8 cellular contexts compared by ENCODE assay signal in the genomic region with DNA sequence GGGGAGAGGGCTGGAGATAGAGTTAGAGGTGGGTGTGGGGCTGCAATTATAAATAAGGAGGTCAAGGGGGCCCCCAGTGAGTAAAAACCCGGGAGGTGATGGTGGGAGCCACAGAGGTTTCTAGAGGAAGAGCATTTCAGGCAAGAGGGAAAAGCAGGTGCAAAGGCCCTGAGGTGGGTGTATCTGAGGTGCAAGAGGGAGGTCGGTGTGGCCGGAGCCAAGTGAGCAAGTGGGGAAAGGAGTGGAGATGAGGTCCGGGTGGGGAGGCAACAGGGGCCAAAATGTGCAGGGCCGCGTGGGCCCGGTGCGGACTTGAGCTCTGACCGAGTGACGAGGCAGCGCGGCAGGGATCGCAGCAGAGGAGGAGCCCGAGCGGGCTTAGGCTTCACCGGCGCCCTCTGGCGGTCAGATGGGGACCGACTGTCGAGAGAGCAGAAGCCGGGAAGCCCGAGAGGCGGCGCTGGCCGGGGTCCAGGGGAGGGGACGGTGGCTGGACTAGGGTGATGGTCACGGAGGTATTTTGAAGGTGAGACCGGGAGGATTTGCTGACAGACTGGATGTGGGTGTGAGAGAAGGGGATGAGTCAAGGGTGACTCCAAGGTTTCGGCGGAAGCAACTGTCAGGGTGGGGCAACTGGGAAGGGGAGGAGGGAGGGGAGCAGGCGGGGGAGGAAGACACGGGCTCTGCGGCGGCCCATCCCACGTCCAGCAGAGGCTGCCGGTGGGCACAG. TPM values are rescaled to one million over a fixed set of nuclear protein-coding genes. Genes with fewer than 3 reads are reported as not detected.
DNase-seq lines count a peak whose midpoint lies in the region; ATAC-seq, FAIRE-seq and TF ChIP-seq lines count a peak whose summit lies in the region.

No MANE protein-coding gene starts in this region.

- H3K27ac Mint-ChIP-seq in activated naive CD4-positive, alpha-beta T cell treated with anti-CD3 and anti-CD28 coated beads, Interleukin-2, amount 50 U/mL, for 72 hours = peak overlapping the region in 1 of 2 donors; percentile 25

- peak; percentile 85 to 96 (median 90) for TF ChIP-seq CTCF in pancreas (IDR thresholded peaks at IDR 0.05)

- intact Hi-C loops in Right ventricle myocardium inferior (cut with DNase I) = loop anchor here (2.0 kb wide), 1 partner anchor 322 kb away; no protein-coding TSS in a partner anchor
- intact Hi-C loops in pancreas (cut with DNase I) = loop anchor here in 2 of 3 donors (5.0 kb wide), 2 partner anchors 97 to 102 kb away; no protein-coding TSS in a partner anchor

- H3K27ac ChIP-seq in pancreas = no peak overlapping the region
- H3K27ac ChIP-seq in thymus (ENCODE audit: low read depth) = no peak overlapping the region

- H3K36me3 ChIP-seq in pancreas (no peaks in the 10 kb centered on the region), thymus (ENCODE audit: control insufficient read depth, insufficient read depth) (no peaks in the 10 kb centered on the region)

- no peak for FAIRE-seq in pancreas (lab: Jason Lieb, UNC)

- DNase-seq in GF-D8 (lab: John Stamatoyannopoulos, UW) (peak; percentile 29), MV-4-11 (lab: John Stamatoyannopoulos, UW) (peak; percentile 85), SKM-1 (lab: John Stamatoyannopoulos, UW; ENCODE audit: unreplicated experiment) (peak; percentile 32), Right ventricle myocardium inferior (ENCODE audit: missing footprints) (peak; percentile 96), pancreas (peak; percentile 79 to 99 (median 92))
- DNase-seq in activated naive CD4-positive, alpha-beta T cell treated with anti-CD3 and anti-CD28 coated beads, Interleukin-2, amount 50 U/mL, for 72 hours (ENCODE audit: low spot score in 2 of 2) = peak; percentile 90 to 94

- peak; percentile 88 to 90 for ATAC-seq in activated naive CD4-positive, alpha-beta T cell treated with anti-CD3 and anti-CD28 coated beads, Interleukin-2, amount 50 U/mL, for 72 hours
- peak; percentile 83 for ATAC-seq in Right ventricle myocardium inferior
- peak; percentile 87 to 92 (median 90) for ATAC-seq in pancreas
- no peak for ATAC-seq in GM18868 (IDR thresholded peaks at IDR 0.05; ENCODE audit: unreplicated experiment)

- H3K9me3 Mint-ChIP-seq in activated naive CD4-positive, alpha-beta T cell treated with anti-CD3 and anti-CD28 coated beads, Interleukin-2, amount 50 U/mL, for 72 hours = no peaks in the 10 kb centered on the region

- WGBS in pancreas, 2 donors = 4% methylated on average over 36 of the region's 36 CpGs
- WGBS in thymus = 5% methylated on average over 36 of the region's 36 CpGs

- no peaks in the 10 kb centered on the region for H3K9me3 ChIP-seq in pancreas
- H3K9me3 ChIP-seq in thymus (ENCODE audit: control insufficient read depth) = no peaks in the 10 kb centered on the region

- H3K4me3 ChIP-seq in pancreas (peak overlapping the region in 1 of 4 donors; percentile 40), thymus (ENCODE audit: low read length) (peak overlapping the region; percentile 16)

- no peaks in the 10 kb centered on the region for H3K4me1 ChIP-seq in pancreas
- no peaks in the 10 kb centered on the region for H3K4me1 ChIP-seq in thymus (ENCODE audit: control insufficient read depth, insufficient read depth, low read length)

- no peaks in the 10 kb centered on the region for H3K36me3 Mint-ChIP-seq in activated naive CD4-positive, alpha-beta T cell treated with anti-CD3 and anti-CD28 coated beads, Interleukin-2, amount 50 U/mL, for 72 hours

- no peaks in the 10 kb centered on the region for H3K27me3 ChIP-seq in pancreas
- H3K27me3 ChIP-seq in thymus (ENCODE audit: control insufficient read depth, insufficient read depth) = no peaks in the 10 kb centered on the region

RNA-seq across cellular contexts. Expression of a gene that starts 17.7 kb away (rescaled TPM):
- total RNA-seq in activated naive CD4-positive, alpha-beta T cell treated with anti-CD3 and anti-CD28 coated beads, Interleukin-2, amount 50 U/mL, for 72 hours = not detected
- total RNA-seq in Right ventricle myocardium inferior = not detected
- not detected for total RNA-seq in pancreas
- polyA plus RNA-seq in pancreas = under 1 TPM in 1 of 2 donors, not detected in 1; 0.12 TPM
- polyA plus RNA-seq in thymus = not detected

RNA-seq across cellular contexts. Expression of a gene that starts 26.0 kb away (rescaled TPM):
- total RNA-seq in activated naive CD4-positive, alpha-beta T cell treated with anti-CD3 and anti-CD28 coated beads, Interleukin-2, amount 50 U/mL, for 72 hours = 1 to 10 TPM; 5.5 to 9.1 TPM
- total RNA-seq in Right ventricle myocardium inferior = not detected
- 1 to 10 TPM; 1.2 to 2.9 (median 2.6) TPM for total RNA-seq in pancreas
- polyA plus RNA-seq in pancreas = 1 to 10 TPM; 1.8 to 3.4 TPM
- 2.2 TPM for polyA plus RNA-seq in thymus

RNA-seq across cellular contexts. Expression of a gene that starts 30.1 kb away (rescaled TPM):
- total RNA-seq in activated naive CD4-positive, alpha-beta T cell treated with anti-CD3 and anti-CD28 coated beads, Interleukin-2, amount 50 U/mL, for 72 hours = 1,000 to 10,000 TPM; 2,030 to 2,264 TPM
- total RNA-seq in Right ventricle myocardium inferior = 604 TPM
- total RNA-seq in pancreas = 1,000 to 10,000 TPM in 4 of 6 donors, 100 to 1,000 TPM in 2; 881 to 1,605 (median 1,071) TPM
- 1,000 to 10,000 TPM; 1,358 to 2,344 TPM for polyA plus RNA-seq in pancreas
- polyA plus RNA-seq in thymus = 2,606 TPM

RNA-seq across cellular contexts. Expression of a gene that starts 30.5 kb away (rescaled TPM):
- total RNA-seq in activated naive CD4-positive, alpha-beta T cell treated with anti-CD3 and anti-CD28 coated beads, Interleukin-2, amount 50 U/mL, for 72 hours = 10 to 100 TPM; 25.7 to 40.4 TPM
- total RNA-seq in Right ventricle myocardium inferior (7.2 TPM), pancreas (10 to 100 TPM in 1 of 6 donors, 1 to 10 TPM in 5; 4.3 to 11.0 (median 6.6) TPM)
- polyA plus RNA-seq in pancreas (10 to 100 TPM; 15.9 to 24.0 TPM), thymus (13.4 TPM)

RNA-seq across cellular contexts. Expression of a gene that starts 36.9 kb away (rescaled TPM):
- total RNA-seq in activated naive CD4-positive, alpha-beta T cell treated with anti-CD3 and anti-CD28 coated beads, Interleukin-2, amount 50 U/mL, for 72 hours = not detected
- total RNA-seq in Right ventricle myocardium inferior = 0.43 TPM
- under 1 TPM in 5 of 6 donors, not detected in 1; 0.32 to 0.64 (median 0.60) TPM for total RNA-seq in pancreas
- polyA plus RNA-seq in pancreas = 1 to 10 TPM; 1.3 to 1.7 TPM
- polyA plus RNA-seq in thymus = 4.3 TPM

Comparison
In these comparisons a context has a peak if more than half of its experiments do, and no peak if none do; other contexts are left out.
1. DNase-seq: peak in every context shown above with its lines; median percentile 96 in Right ventricle myocardium inferior; 92 in activated naive CD4-positive, alpha-beta T cell treated with anti-CD3 and anti-CD28 coated beads, Interleukin-2, amount 50 U/mL, for 72 hours; 92 in pancreas; 85 in MV-4-11; 32 in SKM-1; 29 in GF-D8.